Comparison of ENCODE assay signal across 22 cellular contexts in genomic region chr18:48612511-48612910, GRCh38.
"Had no signal": no experiment of that assay in that cellular context is flagged by ENCODE, and none has a peak within 500 bp of the region (broad histone marks: within the 10 kb centered on the region; RNA-seq: fewer than 3 reads in every experiment).

No MANE protein-coding gene starts in this region.

- H3K27me3 ChIP-seq: colonic mucosa had no signal

- H3K9me3 ChIP-seq: colonic mucosa, lower lobe of right lung, mucosa of descending colon had no signal

- DNase-seq: activated CD4-positive, alpha-beta T cell treated with anti-CD3 and anti-CD28 coated beads, Interleukin-2, amount 10 ng/mL, durations not matched to agents 7 days and 5 days; activated CD4-positive, CD25-positive, alpha-beta regulatory T cell treated with anti-CD3 and anti-CD28 coated beads, Interleukin-2, amount 50 U/mL, for 72 hours; activated CD8-positive, alpha-beta memory T cell treated with anti-CD3 and anti-CD28 coated beads, Interleukin-2, amount 10 ng/mL, durations not matched to agents 7 days and 5 days; activated CD8-positive, alpha-beta T cell treated with anti-CD3 and anti-CD28 coated beads for 36 hours; activated effector memory CD4-positive, alpha-beta T cell treated with anti-CD3 and anti-CD28 coated beads, Interleukin-2, amount 50 U/mL, for 16 hours; activated naive CD4-positive, alpha-beta T cell treated with anti-CD3 and anti-CD28 coated beads, Interleukin-2, amount 10 ng/mL, durations not matched to agents 7 days and 5 days; activated T-cell treated with anti-CD3 and anti-CD28 coated beads for 4 hours; anterior cingulate cortex; colonic mucosa; lower lobe of right lung; mesendoderm; mucosa of descending colon; occipital lobe; small intestine; stimulated activated CD4-positive, alpha-beta T cell treated with anti-CD3 and anti-CD28 coated beads, Interleukin-4, amount 100 ng/mL, for 1 hour; stimulated activated naive CD8-positive, alpha-beta T cell treated with anti-CD3 and anti-CD28 coated beads, Interleukin-15, Interleukin-2, amounts not matched to agents 100 U/mL and 50 U/mL, for 24 hours; T-cell had no signal

- H3K36me3 ChIP-seq: colonic mucosa, lower lobe of right lung, WERI-Rb-1 had no signal

- H3K4me1 ChIP-seq: colonic mucosa had no signal

- FAIRE-seq: keratinocyte, small intestine, TTC549 had no signal

- ATAC-seq: activated CD8-positive, alpha-beta memory T cell treated with anti-CD3 and anti-CD28 coated beads, Interleukin-2, amount 10 ng/mL, durations not matched to agents 7 days and 5 days; activated CD8-positive, alpha-beta T cell treated with anti-CD3 and anti-CD28 coated beads for 36 hours; left lobe of liver; lower lobe of right lung; mucosa of descending colon; stimulated activated naive CD8-positive, alpha-beta T cell treated with anti-CD3 and anti-CD28 coated beads, Interleukin-15, Interleukin-2, amounts not matched to agents 100 U/mL and 50 U/mL, for 24 hours; T-cell had no signal

- H3K4me3 ChIP-seq: colonic mucosa, lower lobe of right lung, mucosa of descending colon had no signal

- H3K27ac ChIP-seq: colonic mucosa, epithelial cell of prostate, WERI-Rb-1 had no signal
